ENCODE assay signal across 8 cellular contexts in the genomic region with DNA sequence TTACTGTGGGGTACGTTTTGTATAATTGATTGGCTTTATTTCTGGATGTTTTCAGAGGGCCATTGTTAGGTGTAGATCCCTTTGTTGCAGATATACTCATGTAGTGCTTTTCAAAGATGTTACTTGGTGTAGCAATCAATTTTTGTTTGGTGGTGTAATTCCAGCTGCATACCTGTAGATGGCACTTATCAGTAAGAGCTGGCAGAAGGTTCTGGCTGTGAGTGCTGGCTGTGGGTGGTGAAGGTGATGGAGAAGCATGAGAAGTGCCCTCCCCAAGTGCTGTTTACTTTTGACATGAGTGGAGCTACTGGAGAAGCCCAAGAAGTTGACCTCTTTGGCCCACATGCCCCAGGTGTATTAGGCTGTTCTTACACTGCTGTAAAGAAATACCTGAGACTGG.
DNase-seq lines count a peak whose midpoint lies in the region; ATAC-seq, FAIRE-seq and TF ChIP-seq lines count a peak whose summit lies in the region.

No MANE protein-coding gene starts in this region.

- RAD21 ChIA-PET in GM12878 (lab: Charles Lee; ENCODE audit: unreplicated experiment) = no interaction called here

- H3K9me3 ChIP-seq in GM12878 (replicated peaks; ENCODE audit: control insufficient read depth, insufficient read depth, low read length) = no peaks in the 10 kb centered on the region; the same call in 2 of the 3 replicates

- TF ChIP-seq POLR2A in GM12878 (IDR thresholded peaks at IDR 0.05; ENCODE audit: low read depth, low read length) = no peak

- no peaks in the 10 kb centered on the region for H3K4me1 ChIP-seq in GM12878 (ENCODE audit: control insufficient read depth, insufficient read depth, low read length)

- H3K4me3 ChIP-seq in GM12878 = no peak overlapping the region

- intact Hi-C loops in GM12878 (cut with micrococcal nuclease; ENCODE audit: unreplicated experiment) = loop anchor here (5.0 kb wide), 1 partner anchor 569 kb away; no protein-coding TSS in a partner anchor

- no peak for TF ChIP-seq EP300 in GM12878 (IDR thresholded peaks at IDR 0.05; ENCODE audit: borderline replicate concordance in 1 of 2, control insufficient read depth in 1 of 2, low read depth in 2 of 2, low read length in 2 of 2)

- H3K9ac ChIP-seq in GM12878 (ENCODE audit: control insufficient read depth, insufficient read depth, low read length) = no peak overlapping the region

- 0% methylated on average over 1 of the region's 1 CpG for WGBS in GM12878 (ENCODE audit: insufficient coverage, insufficient replicate concordance, low lambda C conversion rate, missing lambda C conversion rate)

- CTCF ChIA-PET in GM12878 (lab: Yijun Ruan, JAX) = interaction anchor here (0.8 to 1.8 kb wide), 8 partner anchors 11 to 574 kb away, joined by 3 to 6 read pairs (median 3); no protein-coding TSS in a partner anchor

- SMC1A ChIA-PET in GM12878 (lab: Charles Lee; ENCODE audit: uncharacterized antibody, unreplicated experiment) = interaction anchor here (1.0 kb wide), 1 partner anchor 10 kb away, joined by 3 read pairs; no protein-coding TSS in a partner anchor

- peak; percentile 51 to 64 (median 59); a peak in 5 of 6 replicates for TF ChIP-seq CTCF in GM12878 (IDR thresholded peaks at IDR 0.05 in 2 of 3, conservative IDR thresholded peaks at IDR 0.05 in 1 of 3; ENCODE audit: control insufficient read depth in 2 of 3, extremely low read depth in 1 of 3, insufficient read depth in 1 of 3, low read depth in 3 of 3, low read length in 3 of 3)

- H4K20me1 ChIP-seq in GM12878 (ENCODE audit: control insufficient read depth, insufficient read depth) = no peaks in the 10 kb centered on the region

- in situ Hi-C loops in GM12878 (cut with MboI) = no loop called here

- TF ChIP-seq RAD21 in GM12878 (IDR thresholded peaks at IDR 0.05; ENCODE audit: insufficient read depth, low read depth, low read length) = peak; percentile 61

- DNase-seq in DMS53 treated with DMSO at 0.1 percent for 48 hours (lab: John Stamatoyannopoulos, UW; ENCODE audit: unreplicated experiment) (peak; percentile 88), GM12878 (ENCODE audit: low read depth, low spot score) (no peak), NCI-H226 (no peak), hypothalamus (lab: John Stamatoyannopoulos, UW) (no peak), NOMO-1 treated with dmso at 0.1 percent for 144 hours (lab: John Stamatoyannopoulos, UW; ENCODE audit: unreplicated experiment) (no peak), NCI-H774 (lab: John Stamatoyannopoulos, UW) (no peak)

- H3K4me2 ChIP-seq in GM12878 (ENCODE audit: control insufficient read depth, insufficient read depth) = no peak overlapping the region

- no peak for FAIRE-seq in GM12878 (lab: Jason Lieb, UNC)

- H3K36me3 ChIP-seq in GM12878 (ENCODE audit: control insufficient read depth in 2 of 2, insufficient read depth in 2 of 2, low read length in 1 of 2) = no peaks in the 10 kb centered on the region

- H2AFZ ChIP-seq in GM12878 (ENCODE audit: control insufficient read depth, low read depth, low read length) = no peak overlapping the region

- no TSS peak for BruUV-seq in GM12878 (replicated peaks; lab: Mats Ljungman, UMichigan)

- no peak overlapping the region for H3K27ac ChIP-seq in GM12878 (ENCODE audit: control insufficient read depth, insufficient read depth)

- POLR2A ChIA-PET in GM12878 (lab: Charles Lee) = no interaction called here

- peak; percentile 86 for ATAC-seq in GM19395 (IDR thresholded peaks at IDR 0.05; ENCODE audit: unreplicated experiment)
- peak; percentile 94 for ATAC-seq in HG03565 (IDR thresholded peaks at IDR 0.05; ENCODE audit: unreplicated experiment)
- peak; percentile 74 for ATAC-seq in GM12878

- H3K79me2 ChIP-seq in GM12878 (ENCODE audit: control insufficient read depth, insufficient read depth, low read length) = no peaks in the 10 kb centered on the region

- H3K27me3 ChIP-seq in GM12878 (replicated peaks in 1 of 2; ENCODE audit: control insufficient read depth in 2 of 2, insufficient read depth in 2 of 2, low read length in 1 of 2) = no peaks in the 10 kb centered on the region

TF ChIP-seq in GM12878, 131 proteins besides CTCF, POLR2A, EP300 and RAD21:
- TF ChIP-seq PML (IDR thresholded peaks at IDR 0.05; ENCODE audit: low read length) = no peak
- TF ChIP-seq ZNF207 (IDR thresholded peaks at IDR 0.05; ENCODE audit: borderline replicate concordance) = no peak
- TF ChIP-seq IKZF2 (IDR thresholded peaks at IDR 0.05) = no peak
- TF ChIP-seq TCF3 (IDR thresholded peaks at IDR 0.05; ENCODE audit: borderline replicate concordance, insufficient read depth, low read depth, low read length) = no peak
- TF ChIP-seq SMC3 (IDR thresholded peaks at IDR 0.05; ENCODE audit: borderline replicate concordance, low read length) = peak; percentile 36; the same call in 1 of the 2 replicates
- TF ChIP-seq KDM1A (IDR thresholded peaks at IDR 0.05; ENCODE audit: borderline replicate concordance) = no peak
TF ChIP-seq in GM12878: peak in this region for 1.
